In the genomic region with DNA sequence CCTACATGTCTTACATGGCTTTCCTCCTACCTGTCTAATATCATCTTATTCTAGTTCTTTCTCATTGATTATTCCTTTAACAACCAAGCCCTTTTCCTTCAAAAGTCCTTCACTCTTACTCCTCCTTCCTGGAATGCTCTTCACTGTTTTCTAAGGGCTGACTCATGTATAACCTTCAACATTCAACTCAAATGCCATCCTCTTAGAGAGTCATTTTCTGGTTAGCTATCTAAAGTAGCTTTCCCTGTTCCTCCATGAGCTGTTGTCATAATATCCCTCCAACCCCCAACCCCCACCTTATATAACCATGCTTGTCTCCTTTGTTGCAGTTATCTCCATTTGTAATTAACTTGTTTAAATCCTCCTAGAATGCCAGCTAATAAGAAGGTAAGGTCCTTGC, we compare ENCODE assay signal across 16 cellular contexts.
DNase-seq lines count a peak whose midpoint lies in the region; ATAC-seq and TF ChIP-seq lines count a peak whose summit lies in the region.
"Had no signal": no experiment of that assay in that cellular context is flagged by ENCODE, and none has a peak within 500 bp of the region (broad histone marks: within the 10 kb centered on the region; RNA-seq: fewer than 3 reads in every experiment).

No MANE protein-coding gene starts in this region.

- H3K9me3 ChIP-seq in HCT116 (ENCODE audit: control insufficient read depth in 1 of 2, insufficient read depth in 1 of 2, low read depth in 1 of 2, low read length in 2 of 2), result no peaks in the 10 kb centered on the region
- H3K9me3 ChIP-seq in WERI-Rb-1 (ENCODE audit: severe bottlenecking), result no peaks in the 10 kb centered on the region
- H3K9me3 ChIP-seq: mucosa of descending colon, prostate gland had no signal

- BruUV-seq in HCT116 (replicated peaks; lab: Mats Ljungman, UMichigan), result no TSS peak

- H4K20me1 ChIP-seq in HCT116 (ENCODE audit: insufficient read depth), result no peaks in the 10 kb centered on the region

- H3K27ac ChIP-seq in HCT116 (ENCODE audit: low read depth, low read length), result peak overlapping the region; percentile 28; the same call in 1 of the 2 replicates
- no peak overlapping the region for H3K27ac ChIP-seq in WERI-Rb-1
- H3K27ac ChIP-seq: prostate gland had no signal

- POLR2A ChIA-PET in HCT116 (lab: Charles Lee), result no interaction called here

- RAD21 ChIA-PET in HCT116 (lab: Charles Lee; ENCODE audit: low non-redundant PET in 1 of 2, low total read pairs in 2 of 2, uncharacterized antibody in 2 of 2, unreplicated experiment in 2 of 2), result no interaction called here

- H3K9me2 ChIP-seq in HCT116 (ENCODE audit: insufficient read depth), result no peaks in the 10 kb centered on the region

- peak; percentile 53 for DNase-seq in AG08395 (ENCODE audit: low spot score)
- DNase-seq in HCT116 (ENCODE audit: low read depth, low spot score), result peak; percentile 8
- DNase-seq in astrocyte of the spinal cord (ENCODE audit: low read depth, low spot score), result peak; percentile 71
- DNase-seq in iris pigment epithelial cell (ENCODE audit: low read depth), result peak; percentile 69
- no peak for DNase-seq in WERI-Rb-1
- DNase-seq in DMS114 treated with DMSO at 0.1 percent for 48 hours (lab: John Stamatoyannopoulos, UW; ENCODE audit: unreplicated experiment), result no peak
- DNase-seq: effector CD8-positive, alpha-beta T cell; GOT3; mucosa of descending colon; NCI-H1417; NCI-H510A; stimulated activated CD4-positive, alpha-beta T cell treated with anti-CD3 and anti-CD28 coated beads, Interleukin-4, amount 100 ng/mL, for 1 hour; stimulated activated naive CD4-positive, alpha-beta T cell had no signal

- peak; percentile 63; the same call in 1 of the 2 replicates for ATAC-seq in HCT116
- ATAC-seq in HG02588 (IDR thresholded peaks at IDR 0.05; ENCODE audit: unreplicated experiment), result no peak
- no peak for ATAC-seq in GM18907 (IDR thresholded peaks at IDR 0.05; ENCODE audit: unreplicated experiment)
- ATAC-seq: mucosa of descending colon had no signal

- TF ChIP-seq POLR2A in HCT116 (IDR thresholded peaks at IDR 0.05; ENCODE audit: borderline replicate concordance, extremely low read depth, insufficient read depth, insufficient read length), result no peak

- no peak overlapping the region for H3K4me3 ChIP-seq in HCT116 (replicated peaks in 1 of 2; ENCODE audit: low read depth in 1 of 2, low read length in 2 of 2)
- no peak overlapping the region for H3K4me3 ChIP-seq in astrocyte of the spinal cord (ENCODE audit: low read depth, low read length)
- no peak overlapping the region for H3K4me3 ChIP-seq in WERI-Rb-1 (ENCODE audit: low read depth, low read length)
- H3K4me3 ChIP-seq: mucosa of descending colon, prostate gland had no signal

- peaks cover 5 to 10% of the 10 kb centered on the region in 2 experiments for H3K4me1 ChIP-seq in HCT116 (ENCODE audit: control insufficient read depth in 1 of 2, insufficient read depth in 2 of 2, low read length in 2 of 2)
- H3K4me1 ChIP-seq: prostate gland had no signal

- H3K36me3 ChIP-seq in HCT116 (ENCODE audit: control insufficient read depth in 1 of 2, insufficient read depth in 2 of 2, low read length in 2 of 2), result no peaks in the 10 kb centered on the region
- H3K36me3 ChIP-seq in WERI-Rb-1, result no peaks in the 10 kb centered on the region
- H3K36me3 ChIP-seq: prostate gland had no signal

- no peak for TF ChIP-seq CTCF in HCT116 (IDR thresholded peaks at IDR 0.05 in 2 of 3, conservative IDR thresholded peaks at IDR 0.05 in 1 of 3; ENCODE audit: borderline replicate concordance in 1 of 3, insufficient read depth in 1 of 3, low read depth in 2 of 3, low read length in 2 of 3)
- TF ChIP-seq CTCF in astrocyte of the spinal cord (IDR thresholded peaks at IDR 0.05; ENCODE audit: low read depth, low read length), result no peak
- TF ChIP-seq CTCF in WERI-Rb-1 (IDR thresholded peaks at IDR 0.05; ENCODE audit: low read depth, low read length), result no peak

- no peak overlapping the region for H3K9ac ChIP-seq in HCT116 (ENCODE audit: low read length)

- H2AFZ ChIP-seq in HCT116 (ENCODE audit: low read depth, low read length, poor library complexity, severe bottlenecking), result no peak overlapping the region

- H3K27me3 ChIP-seq in HCT116 (ENCODE audit: insufficient read depth, low read length) (no peaks in the 10 kb centered on the region), WERI-Rb-1 (ENCODE audit: insufficient read depth, low read depth, severe bottlenecking) (no peaks in the 10 kb centered on the region)

- H3K4me2 ChIP-seq in HCT116 (ENCODE audit: low read length), result peak overlapping the region; percentile 23

- intact Hi-C loops in HCT116 (cut with micrococcal nuclease), result no loop called here

- no peaks in the 10 kb centered on the region for H3K79me2 ChIP-seq in HCT116 (ENCODE audit: insufficient read depth, low read length)

- in situ Hi-C loops in astrocyte of the spinal cord (cut with HindIII; ENCODE audit: low sequenced_read_pairs), result no loop called here

- TF ChIP-seq RAD21 in HCT116 (IDR thresholded peaks at IDR 0.05; ENCODE audit: low read depth), result no peak

- CTCF ChIA-PET in HCT116 (lab: Charles Lee), result no interaction called here

TF ChIP-seq in HCT116, 20 proteins besides CTCF, POLR2A, EP300 and RAD21:
- TF ChIP-seq CEBPB (IDR thresholded peaks at IDR 0.05; ENCODE audit: low read depth), result no peak
- no peak for TF ChIP-seq POLR2AphosphoS5 (IDR thresholded peaks at IDR 0.05; ENCODE audit: low read depth, low read length)
- TF ChIP-seq TCF7L2 (IDR thresholded peaks at IDR 0.05; ENCODE audit: borderline replicate concordance, extremely low read depth, insufficient read depth, insufficient read length), result no peak
- TF ChIP-seq, protein P1, sequence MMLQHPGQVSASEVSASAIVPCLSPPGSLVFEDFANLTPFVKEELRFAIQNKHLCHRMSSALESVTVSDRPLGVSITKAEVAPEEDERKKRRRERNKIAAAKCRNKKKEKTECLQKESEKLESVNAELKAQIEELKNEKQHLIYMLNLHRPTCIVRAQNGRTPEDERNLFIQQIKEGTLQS (IDR thresholded peaks at IDR 0.05), result no peak
- peak; percentile 29; the same call in 1 of the 2 replicates for TF ChIP-seq JUND (IDR thresholded peaks at IDR 0.05)
- TF ChIP-seq SIN3A (IDR thresholded peaks at IDR 0.05; ENCODE audit: low read depth), result 0 out of 2 replicates have a peak, but pooled peaks have one; percentile 26
- no peak for TF ChIP-seq EGR1 (IDR thresholded peaks at IDR 0.05; ENCODE audit: low read depth)
- no peak for TF ChIP-seq ZBTB33 (IDR thresholded peaks at IDR 0.05; ENCODE audit: extremely low read depth, insufficient replicate concordance, low read length)
- 0 out of 2 replicates have a peak, but pooled peaks have one; percentile 18 for TF ChIP-seq SRF (IDR thresholded peaks at IDR 0.05; ENCODE audit: low read depth)
- TF ChIP-seq EZH2 (IDR thresholded peaks at IDR 0.05), result no peak
- TF ChIP-seq FOSL1 (IDR thresholded peaks at IDR 0.05; ENCODE audit: low read depth), result peak; percentile 29; the same call in 1 of the 2 replicates

Comparison
In these comparisons a context has a peak if more than half of its experiments do, and no peak if none do; other contexts are left out.
1. DNase-seq: peak in AG08395 (single experiment), HCT116 (single experiment), astrocyte of the spinal cord (single experiment) and iris pigment epithelial cell (single experiment); none in WERI-Rb-1 (single experiment) and DMS114 treated with DMSO at 0.1 percent for 48 hours (single experiment).